12 cellular contexts compared by ENCODE assay signal in genomic region chr16:89326721-89327120, GRCh38.
A peak's percentile ranks its signal among the peaks of the same experiment; 100 is the strongest.
DNase-seq lines count a peak whose midpoint lies in the region; ATAC-seq and TF ChIP-seq lines count a peak whose summit lies in the region.
"Had no signal": no experiment of that assay in that cellular context is flagged by ENCODE, and none has a peak within 500 bp of the region (broad histone marks: within the 10 kb centered on the region; RNA-seq: fewer than 3 reads in every experiment).

No MANE protein-coding gene starts in this region.

- TF ChIP-seq CTCF in A673 (conservative IDR thresholded peaks at IDR 0.05; ENCODE audit: low read depth, low read length) = no peak

- H3K4me3 ChIP-seq in A673 (ENCODE audit: low read depth, low read length, poor library complexity, severe bottlenecking) (no peak overlapping the region), HUES48 (ENCODE audit: low read depth, low read length) (no peak overlapping the region), HAP-1 (no peak overlapping the region)

- H3K27ac Mint-ChIP-seq in dendritic cell treated with granulocyte-macrophage colony-stimulating factor and Interleukin-4, amounts not matched to agents 40 ng/mL and 50 ng/mL, for 4 days = peak overlapping the region; percentile 69
- H3K27ac Mint-ChIP-seq in naive thymus-derived CD8-positive, alpha-beta T cell = peak overlapping the region in 9 of 10 donors; percentile 25 to 86 (median 77)

- DNase-seq in A673 (ENCODE audit: low spot score) = no peak
- DNase-seq in naive thymus-derived CD8-positive, alpha-beta T cell = no peak
- no peak for DNase-seq in HAP-1 (ENCODE audit: low spot score in 2 of 2)
- no peak for DNase-seq in DMS153 treated with DMSO at 0.1 percent for 48 hours (lab: John Stamatoyannopoulos, UW; ENCODE audit: unreplicated experiment)
- DNase-seq in SHP77 (lab: John Stamatoyannopoulos, UW) = no peak
- DNase-seq in stimulated activated naive CD8-positive, alpha-beta T cell treated with anti-CD3 and anti-CD28 coated beads, Interleukin-15, Interleukin-2, amounts not matched to agents 100 U/mL and 50 U/mL, for 24 hours = no peak
- DNase-seq: activated effector memory CD4-positive, alpha-beta T cell treated with Interleukin-2 at 50 U/mL for 16 hours; GOT3; NCI-H2029 treated with DMSO at 0.1 percent for 48 hours; stimulated activated CD4-positive, alpha-beta T cell treated with anti-CD3 and anti-CD28 coated beads, Interleukin-12 subunit alpha, Interleukin-12 subunit beta, amount 100 ng/mL, for 4 hours had no signal

- peaks cover 85% of the 10 kb centered on the region for H3K4me1 Mint-ChIP-seq in dendritic cell treated with granulocyte-macrophage colony-stimulating factor and Interleukin-4, amounts not matched to agents 40 ng/mL and 50 ng/mL, for 4 days (ENCODE audit: low read depth)
- H3K4me1 Mint-ChIP-seq in naive thymus-derived CD8-positive, alpha-beta T cell = peaks cover 39 to 92% (median 90%) of the 10 kb centered on the region in 4 donors

- ATAC-seq in naive thymus-derived CD8-positive, alpha-beta T cell = no peak
- no peak for ATAC-seq in stimulated activated naive CD8-positive, alpha-beta T cell treated with anti-CD3 and anti-CD28 coated beads, Interleukin-15, Interleukin-2, amounts not matched to agents 100 U/mL and 50 U/mL, for 24 hours

- H3K4me1 ChIP-seq in A673 (ENCODE audit: insufficient read depth, low read length, poor library complexity, severe bottlenecking) (peaks cover 73% of the 10 kb centered on the region), HUES48 (ENCODE audit: control insufficient read depth, insufficient read depth, low read length) (peaks cover 50% of the 10 kb centered on the region), HAP-1 (peaks cover 27% of the 10 kb centered on the region)

- H3K27ac ChIP-seq in A673 (ENCODE audit: low read depth, low read length, poor library complexity, severe bottlenecking) = peak overlapping the region; percentile 80
- peak overlapping the region; percentile 11 for H3K27ac ChIP-seq in HUES48 (ENCODE audit: low read depth, low read length)

- intact Hi-C loops in A673 (cut with micrococcal nuclease; ENCODE audit: unreplicated experiment) = no loop called here
- intact Hi-C loops in dendritic cell treated with granulocyte-macrophage colony-stimulating factor and Interleukin-4, amounts not matched to agents 40 ng/mL and 50 ng/mL, for 4 days (cut with micrococcal nuclease) = no loop called here

- in situ Hi-C loops in HAP-1 (cut with MboI; ENCODE audit: low sequenced_read_pairs) = no loop called here

- POLR2A ChIA-PET in A673 (lab: Charles Lee; ENCODE audit: low non-redundant PET) = no interaction called here
- POLR2A ChIA-PET in naive thymus-derived CD8-positive, alpha-beta T cell (lab: Charles Lee) = interaction anchor here (0.7 to 1.9 kb wide), 2 partner anchors 11 to 519 kb away, joined by 3 to 8 read pairs; no protein-coding TSS in a partner anchor

- H3K27me3 ChIP-seq in A673 (replicated peaks; ENCODE audit: insufficient read depth, low read depth, low read length, poor library complexity) (no peaks in the 10 kb centered on the region), HUES48 (ENCODE audit: control insufficient read depth, insufficient read depth, low read length) (no peaks in the 10 kb centered on the region), HAP-1 (ENCODE audit: low read depth) (no peaks in the 10 kb centered on the region)

- CTCF ChIA-PET in A673 (lab: Charles Lee) = no interaction called here

- no peaks in the 10 kb centered on the region for H3K9me3 Mint-ChIP-seq in dendritic cell treated with granulocyte-macrophage colony-stimulating factor and Interleukin-4, amounts not matched to agents 40 ng/mL and 50 ng/mL, for 4 days
- no peaks in the 10 kb centered on the region for H3K9me3 Mint-ChIP-seq in naive thymus-derived CD8-positive, alpha-beta T cell

- no peaks in the 10 kb centered on the region for H3K27me3 Mint-ChIP-seq in dendritic cell treated with granulocyte-macrophage colony-stimulating factor and Interleukin-4, amounts not matched to agents 40 ng/mL and 50 ng/mL, for 4 days
- H3K27me3 Mint-ChIP-seq in naive thymus-derived CD8-positive, alpha-beta T cell = no peaks in the 10 kb centered on the region

- BruUV-seq in A673 (replicated peaks; lab: Mats Ljungman, UMichigan) = no TSS peak

- H3K4me3 Mint-ChIP-seq in dendritic cell treated with granulocyte-macrophage colony-stimulating factor and Interleukin-4, amounts not matched to agents 40 ng/mL and 50 ng/mL, for 4 days = no peak overlapping the region
- peak overlapping the region in 4 of 10 donors; percentile 7 to 60 (median 50) for H3K4me3 Mint-ChIP-seq in naive thymus-derived CD8-positive, alpha-beta T cell

- no peak overlapping the region for H3K9ac ChIP-seq in HUES48 (ENCODE audit: low read depth, low read length)

- H3K36me3 ChIP-seq in A673 (ENCODE audit: insufficient read depth, low read length, poor library complexity, severe bottlenecking) (peaks cover 4% of the 10 kb centered on the region), HUES48 (ENCODE audit: control insufficient read depth, insufficient read depth, low read length) (no peaks in the 10 kb centered on the region), HAP-1 (replicated peaks) (peaks cover 6% of the 10 kb centered on the region; the same call in 1 of the 2 replicates)

- H3K9me3 ChIP-seq in A673 (ENCODE audit: low read depth, low read length, poor library complexity, severe bottlenecking) (no peaks in the 10 kb centered on the region), HUES48 (ENCODE audit: control insufficient read depth, insufficient read depth, low read length) (no peaks in the 10 kb centered on the region), HAP-1 (no peaks in the 10 kb centered on the region)

- H3K36me3 Mint-ChIP-seq in dendritic cell treated with granulocyte-macrophage colony-stimulating factor and Interleukin-4, amounts not matched to agents 40 ng/mL and 50 ng/mL, for 4 days (ENCODE audit: low read depth) = peaks cover 37% of the 10 kb centered on the region
- peaks cover 0 to 17% (median 0%) of the 10 kb centered on the region in 3 donors for H3K36me3 Mint-ChIP-seq in naive thymus-derived CD8-positive, alpha-beta T cell
